In genomic region chr19:44692379-44692721, GRCh38 we compare ENCODE assay signal across 11 cellular contexts. TPM values are rescaled to one million over a fixed set of nuclear protein-coding genes. Genes with fewer than 3 reads are reported as not detected.
DNase-seq lines count a peak whose midpoint lies in the region; ATAC-seq and TF ChIP-seq lines count a peak whose summit lies in the region.
"Had no signal": no experiment of that assay in that cellular context is flagged by ENCODE, and none has a peak within 500 bp of the region (broad histone marks: within the 10 kb centered on the region; RNA-seq: fewer than 3 reads in every experiment).

No MANE protein-coding gene starts in this region.

- ATAC-seq in PC-3 (no peak), thoracic aorta (ENCODE audit: insufficient number of reproducible peaks, low FRiP score, low read depth) (no peak), HG03469 (IDR thresholded peaks at IDR 0.05; ENCODE audit: unreplicated experiment) (no peak)

- TF ChIP-seq CTCF in MCF 10A (IDR thresholded peaks at IDR 0.05; ENCODE audit: unreplicated experiment): no peak
- no peak for TF ChIP-seq CTCF in breast epithelium (IDR thresholded peaks at IDR 0.05)
- TF ChIP-seq CTCF in PC-3 (conservative IDR thresholded peaks at IDR 0.05; ENCODE audit: low read depth, low read length): no peak
- no peak for TF ChIP-seq CTCF in thoracic aorta (IDR thresholded peaks at IDR 0.05)

- DNase-seq in MCF 10A (ENCODE audit: unreplicated experiment) (peak; percentile 14), breast epithelium (ENCODE audit: low spot score in 2 of 2) (no peak), PC-3 (no peak), epithelial cell of prostate (ENCODE audit: low read depth, low spot score) (no peak), thoracic aorta (ENCODE audit: low spot score) (no peak), ecto neural progenitor cell (ENCODE audit: low spot score) (no peak), ureter (ENCODE audit: low spot score) (no peak)
- DNase-seq: erythroblast had no signal

- H3K27me3 ChIP-seq in breast epithelium (no peaks in the 10 kb centered on the region), PC-3 (ENCODE audit: low read length) (no peaks in the 10 kb centered on the region), thoracic aorta (replicated peaks; ENCODE audit: insufficient read depth) (no peaks in the 10 kb centered on the region)

- no peak for TF ChIP-seq POLR2A in breast epithelium (IDR thresholded peaks at IDR 0.05)

- H3K4me2 ChIP-seq in PC-3 (ENCODE audit: low read length): peak overlapping the region; percentile 79

- H3K9me2 ChIP-seq in PC-3 (replicated peaks; ENCODE audit: low read length): no peaks in the 10 kb centered on the region

- peak overlapping the region; percentile 43 for H3K9ac ChIP-seq in PC-3 (ENCODE audit: low read length)

- H3F3A ChIP-seq in PC-3 (ENCODE audit: low read length, unreplicated experiment): no peaks in the 10 kb centered on the region

- H3K27ac Mint-ChIP-seq in MCF 10A (ENCODE audit: low read depth, unreplicated experiment): peak overlapping the region; percentile 63

- H3K4me3 ChIP-seq in breast epithelium (no peak overlapping the region), PC-3 (ENCODE audit: low read length) (no peak overlapping the region), thoracic aorta (peak overlapping the region; percentile 26)

- no peaks in the 10 kb centered on the region for H3K27me3 Mint-ChIP-seq in MCF 10A (ENCODE audit: insufficient read depth, unreplicated experiment)

- peaks cover 18% of the 10 kb centered on the region for H3K4me1 Mint-ChIP-seq in MCF 10A (ENCODE audit: insufficient read depth, unreplicated experiment)

- CTCF ChIA-PET in MCF 10A (lab: Yijun Ruan, JAX): interaction anchor here (0.6 to 5.2 kb wide), 2 partner anchors 9 to 79 kb away, joined by 3 to 55 read pairs; no protein-coding TSS in a partner anchor
- CTCF ChIA-PET in PC-3 (lab: Charles Lee): no interaction called here

- intact Hi-C loops in MCF 10A (cut with micrococcal nuclease) (no loop called here), breast epithelium (cut with DNase I; ENCODE audit: low total_unique reads) (no loop called here), PC-3 (cut with micrococcal nuclease) (no loop called here)

- H3K9me3 Mint-ChIP-seq in MCF 10A (ENCODE audit: unreplicated experiment): no peaks in the 10 kb centered on the region

- H3K36me3 Mint-ChIP-seq in MCF 10A (ENCODE audit: insufficient read depth, unreplicated experiment): no peaks in the 10 kb centered on the region

- H2AFZ ChIP-seq in PC-3 (ENCODE audit: low read length): peak overlapping the region; percentile 52; the same call in 1 of the 2 replicates

- H3K27ac ChIP-seq in breast epithelium (peak overlapping the region in 1 of 2 donors; percentile 66), PC-3 (ENCODE audit: low read length) (peak overlapping the region; percentile 92), epithelial cell of prostate (peak overlapping the region; percentile 70), thoracic aorta (peak overlapping the region in 1 of 2 donors; percentile 23)

- no peaks in the 10 kb centered on the region for H3K79me2 ChIP-seq in PC-3 (ENCODE audit: low read length)

- no peak overlapping the region for H3K4me3 Mint-ChIP-seq in MCF 10A (ENCODE audit: unreplicated experiment)

- H3K36me3 ChIP-seq in breast epithelium: no peaks in the 10 kb centered on the region
- H3K36me3 ChIP-seq in PC-3 (ENCODE audit: low read depth, low read length): no peaks in the 10 kb centered on the region
- H3K36me3 ChIP-seq in thoracic aorta: no peaks in the 10 kb centered on the region

- no peaks in the 10 kb centered on the region for H3K9me3 ChIP-seq in breast epithelium
- no peaks in the 10 kb centered on the region for H3K9me3 ChIP-seq in PC-3 (ENCODE audit: low read length)
- no peaks in the 10 kb centered on the region for H3K9me3 ChIP-seq in thoracic aorta

- no TSS peak for BruUV-seq in MCF 10A (replicated peaks; lab: Mats Ljungman, UMichigan)
- BruUV-seq in PC-3 (replicated peaks; lab: Mats Ljungman, UMichigan): no TSS peak

- no peaks in the 10 kb centered on the region for H3K4me1 ChIP-seq in breast epithelium
- H3K4me1 ChIP-seq in PC-3 (ENCODE audit: insufficient read depth, low read length): peaks cover 35% of the 10 kb centered on the region
- H3K4me1 ChIP-seq in thoracic aorta (ENCODE audit: control insufficient read depth in 1 of 2, low read depth in 2 of 2): peaks cover 5 to 25% of the 10 kb centered on the region in 2 donors

- H4K20me1 ChIP-seq in PC-3 (ENCODE audit: low read length): no peaks in the 10 kb centered on the region

- POLR2A ChIA-PET in MCF 10A (lab: Yijun Ruan, JAX): no interaction called here
- POLR2A ChIA-PET in PC-3 (lab: Charles Lee; ENCODE audit: unreplicated experiment): no interaction called here

RNA-seq across cellular contexts. Expression of gene CEACAM16, which starts 6.6 kb away (rescaled TPM):
- not detected in 2 replicates for total RNA-seq in MCF 10A (2022)
- total RNA-seq in breast epithelium: not detected
- total RNA-seq in PC-3 (2014; rRNA removed): not detected in 2 replicates
- not detected for total RNA-seq in thoracic aorta
- total RNA-seq in ureter: not detected
- total RNA-seq: left lobe of liver, M059J had no signal

RNA-seq across cellular contexts. Expression of gene CEACAM19, which starts 21.1 kb away (rescaled TPM):
- total RNA-seq in MCF 10A (2022): 13.2 and 25.6 TPM in 2 replicates
- 1 to 10 TPM in 2 of 3 donors, under 1 TPM in 1; 0.96 to 5.3 (median 4.9) TPM for total RNA-seq in breast epithelium
- 2.2 and 4.3 TPM in 2 replicates for total RNA-seq in PC-3 (2014; rRNA removed)
- 1 to 10 TPM; 3.4 to 6.2 TPM for total RNA-seq in thoracic aorta
- total RNA-seq in ureter: 4.5 TPM

RNA-seq across cellular contexts. Expression of gene PVR, which starts 48.6 kb away (rescaled TPM):
- 140 and 141 TPM in 2 replicates for total RNA-seq in MCF 10A (2022)
- total RNA-seq in breast epithelium: 10 to 100 TPM in 2 of 3 donors, 1 to 10 TPM in 1; 8.5 to 30.2 (median 22.0) TPM
- total RNA-seq in PC-3 (2014; rRNA removed): 67.8 and 75.3 TPM in 2 replicates
- total RNA-seq in thoracic aorta: 100 to 1,000 TPM in 1 of 2 donors, 10 to 100 TPM in 1; 59.7 to 102 TPM
- total RNA-seq in ureter: 24.9 TPM

RNA-seq across cellular contexts. Expression of gene BCL3, which starts 56.2 kb away (rescaled TPM):
- total RNA-seq in MCF 10A (2022) (24.4 and 32.1 TPM in 2 replicates), breast epithelium (10 to 100 TPM in 2 of 3 donors, 1 to 10 TPM in 1; 4.3 to 37.6 (median 34.4) TPM), PC-3 (2014; rRNA removed) (22.9 and 25.5 TPM in 2 replicates), thoracic aorta (10 to 100 TPM; 43.1 to 77.9 TPM), ureter (68.4 TPM)
